11 cellular contexts compared by ENCODE assay signal in the genomic region with DNA sequence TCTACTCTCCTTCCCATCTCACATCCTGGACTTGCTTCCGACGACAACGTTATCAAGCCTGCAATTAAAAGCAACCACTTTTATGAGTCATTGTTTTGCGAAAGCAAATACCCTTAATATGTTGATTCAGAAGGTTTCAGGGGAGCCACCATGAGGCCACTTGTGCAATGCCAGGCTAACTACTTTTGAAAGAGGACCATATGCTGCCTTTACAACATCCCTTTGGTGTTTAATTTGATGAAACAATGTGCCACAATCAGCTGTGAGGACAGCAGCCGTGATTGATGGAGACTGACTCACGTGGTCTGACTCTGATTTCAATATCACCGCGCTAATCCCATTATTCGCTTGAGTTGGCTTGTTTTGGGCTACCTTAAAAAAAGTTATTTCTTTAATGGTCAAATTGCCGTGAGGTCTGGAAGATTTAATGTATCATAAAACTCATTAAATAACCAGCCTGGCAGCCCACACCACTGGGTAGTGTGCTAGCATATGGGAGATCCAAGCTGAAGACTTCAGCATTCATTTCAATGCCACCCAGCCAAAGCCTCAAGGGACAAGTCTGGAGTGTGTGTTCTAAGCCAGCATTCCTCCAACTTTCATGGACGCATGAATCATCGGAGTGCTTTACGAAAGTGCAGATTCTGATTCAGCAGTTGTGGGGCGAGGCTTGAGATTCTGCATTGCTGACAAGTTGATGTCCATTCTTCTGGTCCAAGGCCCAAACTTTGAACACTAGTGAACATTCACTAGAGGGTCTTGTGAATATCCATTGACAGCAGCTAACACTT.
DNase-seq lines count a peak whose midpoint lies in the region; ATAC-seq and TF ChIP-seq lines count a peak whose summit lies in the region.
"Had no signal": no experiment of that assay in that cellular context is flagged by ENCODE, and none has a peak within 500 bp of the region (broad histone marks: within the 10 kb centered on the region; RNA-seq: fewer than 3 reads in every experiment).

No MANE protein-coding gene starts in this region.

- no peak for ATAC-seq in GM19467 (IDR thresholded peaks at IDR 0.05; ENCODE audit: unreplicated experiment)

- no peak for TF ChIP-seq CTCF in cardiac fibroblast (IDR thresholded peaks at IDR 0.05; ENCODE audit: low read depth, low read length)
- no peak for TF ChIP-seq CTCF in GM20000 (IDR thresholded peaks at IDR 0.05; ENCODE audit: extremely low read depth, missing control alignments)

- no peak overlapping the region for H3K4me3 ChIP-seq in cardiac fibroblast (replicated peaks in 1 of 2; ENCODE audit: low read depth in 2 of 2, low read length in 2 of 2)

- DNase-seq in GM04503 (ENCODE audit: low read depth): peak; percentile 85
- DNase-seq in NCI-H1694 treated with DMSO at 0.1 percent for 48 hours (lab: John Stamatoyannopoulos, UW): peak; percentile 52
- DNase-seq in cardiac fibroblast (ENCODE audit: low read depth in 2 of 2): peak; percentile 62 to 92
- DNase-seq in retina: peak; percentile 66
- no peak for DNase-seq in SW 1271 (lab: John Stamatoyannopoulos, UW)
- DNase-seq in epidermal melanocyte (ENCODE audit: insufficient read length, low spot score): no peak
- DNase-seq in GM20000 (ENCODE audit: low spot score): no peak
- DNase-seq: activated naive CD4-positive, alpha-beta T cell; naive B cell; NCI-H1105 had no signal

Comparison
In these comparisons a context has a peak if more than half of its experiments do, and no peak if none do; other contexts are left out.
1. DNase-seq: peak in GM04503 (single experiment), NCI-H1694 treated with DMSO at 0.1 percent for 48 hours (single experiment), cardiac fibroblast (2 of 2) and retina (single experiment); none in SW 1271 (0 of 2), epidermal melanocyte (single experiment) and GM20000 (single experiment).